ENCODE assay signal across 19 cellular contexts in genomic region chr7:2263176-2263575, GRCh38.
"Had no signal": no experiment of that assay in that cellular context is flagged by ENCODE, and none has a peak within 500 bp of the region (broad histone marks: within the 10 kb centered on the region; RNA-seq: fewer than 3 reads in every experiment).

No MANE protein-coding gene starts in this region.

- H3K9me3 Mint-ChIP-seq: naive thymus-derived CD8-positive, alpha-beta T cell; neural crest cell had no signal

- H3K27ac Mint-ChIP-seq: progenitor cell of endocrine pancreas had no signal

- H3K27ac ChIP-seq: coronary artery, dorsolateral prefrontal cortex, heart left ventricle, pancreas had no signal

- H3K4me3 Mint-ChIP-seq: naive thymus-derived CD8-positive, alpha-beta T cell; neural crest cell had no signal

- H3K27me3 ChIP-seq: dorsolateral prefrontal cortex, heart left ventricle, pancreas had no signal

- H3K27me3 Mint-ChIP-seq: naive thymus-derived CD8-positive, alpha-beta T cell; progenitor cell of endocrine pancreas had no signal

- H3K4me3 ChIP-seq: coronary artery, dorsolateral prefrontal cortex, heart left ventricle, pancreas had no signal

- ATAC-seq: esophagus mucosa; heart left ventricle; left colon; left ventricle myocardium superior; naive thymus-derived CD8-positive, alpha-beta T cell; pancreas; right cardiac atrium had no signal

- H3K9me3 ChIP-seq: heart left ventricle, pancreas had no signal

- H3K4me1 ChIP-seq: pancreas had no signal

- H3K36me3 ChIP-seq: pancreas had no signal

- DNase-seq: dorsolateral prefrontal cortex; effector CD8-positive, alpha-beta T cell; heart left ventricle; hippocampal formation; left colon; left ventricle myocardium superior; naive thymus-derived CD8-positive, alpha-beta T cell; nucleus accumbens; pancreas; stimulated activated CD4-positive, alpha-beta T cell treated with anti-CD3 and anti-CD28 coated beads, Interleukin-15, amount 100 ng/mL, for 24 hours; stimulated activated CD4-positive, alpha-beta T cell treated with anti-CD3 and anti-CD28 coated beads, Interleukin-1b, Interleukin-23, amount 100 ng/mL, for 48 hours; stimulated activated CD4-positive, alpha-beta T cell treated with anti-CD3 and anti-CD28 coated beads, Interleukin-4, amount 100 ng/mL, for 24 hours; stimulated activated naive CD4-positive, alpha-beta T cell; trophoblast cell had no signal
